ENCODE assay signal across 8 cellular contexts in the genomic region with DNA sequence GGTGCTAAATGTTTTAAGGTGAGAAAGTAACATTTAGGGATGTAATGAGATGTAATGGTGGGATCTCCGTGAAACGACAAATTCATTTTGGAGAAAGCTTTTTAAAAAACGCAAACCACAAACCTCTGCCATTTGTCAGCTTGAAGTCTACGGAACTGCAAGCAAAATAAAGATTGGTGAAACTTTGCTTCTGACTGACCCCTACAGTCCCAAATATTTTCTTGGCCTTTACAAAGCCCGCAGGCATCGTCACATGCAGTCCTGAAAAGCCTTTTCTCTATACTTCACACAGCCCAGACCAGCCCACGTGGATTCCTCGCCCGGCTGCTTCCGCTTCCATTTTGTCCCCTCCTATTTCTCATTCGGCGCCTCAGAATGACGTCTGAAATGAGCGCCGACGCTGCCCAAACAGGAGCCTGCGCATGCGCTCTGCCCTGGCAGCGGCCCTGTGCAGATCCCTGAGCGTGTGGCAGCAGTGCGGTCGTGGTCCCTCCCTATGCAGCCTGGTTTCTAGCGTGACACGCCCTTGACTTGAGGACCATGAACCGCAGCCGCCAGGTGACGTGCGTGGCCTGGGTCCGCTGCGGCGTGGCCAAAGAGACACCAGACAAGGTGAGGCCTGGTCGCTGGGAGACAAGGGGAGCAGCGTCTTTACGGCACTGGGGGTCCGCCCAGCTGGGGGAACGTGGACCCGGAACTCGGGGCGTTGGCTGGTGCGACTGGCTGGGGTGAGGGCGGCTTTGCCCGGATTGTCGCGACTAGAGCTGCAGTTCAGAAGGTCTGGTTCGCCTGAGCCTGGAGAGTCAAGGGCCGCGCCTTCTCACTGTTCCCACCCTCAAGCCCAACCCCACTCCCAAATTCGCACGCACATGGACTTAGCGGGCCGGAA. TPM values are rescaled to one million over a fixed set of nuclear protein-coding genes. Genes with fewer than 3 reads are reported as not detected.
DNase-seq lines count a peak whose midpoint lies in the region; ATAC-seq and TF ChIP-seq lines count a peak whose summit lies in the region.

A gene (plus strand): TSS at position 440 of the 889 bp plus-strand sequence. CDS start 101 bp downstream, at position 541.

- intact Hi-C loops in adrenal gland (cut with DNase I): no loop called here
- intact Hi-C loops in heart right ventricle (cut with DNase I): loop anchor here in 1 of 10 donors (10.0 kb wide), 1 partner anchor 69 kb away; no protein-coding TSS in a partner anchor
- intact Hi-C loops in posterior cingulate gyrus (cut with DNase I): loop anchor here (1.0 to 10.0 kb wide), 2 partner anchors 76 to 829 kb away; a partner anchor contains a TSS

- H3K9me3 ChIP-seq in adrenal gland (replicated peaks in 1 of 3) (no peaks in the 10 kb centered on the region), heart right ventricle (no peaks in the 10 kb centered on the region)

- TF ChIP-seq CTCF in GM13977 (IDR thresholded peaks at IDR 0.05; ENCODE audit: extremely low read depth, insufficient read depth, missing control alignments) (no peak), adrenal gland (IDR thresholded peaks at IDR 0.05) (no peak), heart right ventricle (IDR thresholded peaks at IDR 0.05) (no peak), type B pancreatic cell (conservative IDR thresholded peaks at IDR 0.05) (no peak)

- no peaks in the 10 kb centered on the region for H3K27me3 ChIP-seq in adrenal gland
- no peaks in the 10 kb centered on the region for H3K27me3 ChIP-seq in heart right ventricle

- H3K9me3 Mint-ChIP-seq in type B pancreatic cell: no peaks in the 10 kb centered on the region

- peak within 1 kb of the TSS; percentile 24 to 98 (median 74) for H3K4me3 ChIP-seq in adrenal gland
- peak within 1 kb of the TSS; percentile 78 to 100 (median 92) for H3K4me3 ChIP-seq in heart right ventricle

- WGBS in adrenal gland, 4 donors: 0 to 1% (median 0%) methylated on average over 17 to 51 of the region's 51 CpGs
- WGBS in heart right ventricle, 2 donors: 1% methylated on average over 51 of the region's 51 CpGs

- ATAC-seq in HG02870 (IDR thresholded peaks at IDR 0.05; ENCODE audit: unreplicated experiment) (peak; percentile 85), heart right ventricle (peak; percentile 96 to 98 (median 98))

- H3K27ac ChIP-seq in adrenal gland: peak within 1 kb of the TSS in 4 of 5 donors; percentile 46 to 79 (median 69)
- peak within 1 kb of the TSS in 9 of 10 donors; percentile 74 to 91 (median 86) for H3K27ac ChIP-seq in heart right ventricle

- in situ Hi-C loops in GM13977 (cut with MboI; ENCODE audit: low pct_unique_long_range_greater_than_20kb, low sequenced_read_pairs, unreplicated experiment): loop anchor here (10.0 kb wide), 1 partner anchor 199 kb away; no protein-coding TSS in a partner anchor

- DNase-seq in GM13977 (ENCODE audit: low spot score): peak; percentile 94
- DNase-seq in NCI-H146 treated with DMSO at 0.1 percent for 48 hours (lab: John Stamatoyannopoulos, UW; ENCODE audit: unreplicated experiment): peak; percentile 88
- DNase-seq in T-helper 1 cell: peak; percentile 88 to 96 (median 93)
- DNase-seq in adrenal gland: peak; percentile 93 to 98 (median 95)
- DNase-seq in heart right ventricle: peak; percentile 94 to 95
- peak; percentile 81 to 99 (median 91) for DNase-seq in posterior cingulate gyrus
- DNase-seq in type B pancreatic cell (ENCODE audit: extremely low spot score, unreplicated experiment): peak; percentile 96

- H3K4me1 ChIP-seq in adrenal gland (replicated peaks in 1 of 2) (peaks cover 10 to 21% of the 10 kb centered on the region in 2 donors), heart right ventricle (peaks cover 0 to 28% (median 23%) of the 10 kb centered on the region in 9 donors)

- peaks cover 2% of the 10 kb centered on the region for H3K27me3 Mint-ChIP-seq in type B pancreatic cell

- TF ChIP-seq POLR2A in adrenal gland (IDR thresholded peaks at IDR 0.05): peak; percentile 50 to 83

- peaks cover 16% of the 10 kb centered on the region for H3K4me1 Mint-ChIP-seq in type B pancreatic cell (ENCODE audit: unreplicated experiment)

- H3K4me3 Mint-ChIP-seq in type B pancreatic cell: peak within 1 kb of the TSS; percentile 89

- H3K36me3 ChIP-seq in adrenal gland (replicated peaks in 1 of 2) (peaks cover 0 to 25% of the 10 kb centered on the region in 2 donors), heart right ventricle (peaks cover 3 to 28% (median 23%) of the 10 kb centered on the region in 9 donors)

- peak within 1 kb of the TSS; percentile 96 for H3K27ac Mint-ChIP-seq in type B pancreatic cell

- peaks cover 17% of the 10 kb centered on the region for H3K36me3 Mint-ChIP-seq in type B pancreatic cell

RNA-seq across cellular contexts. Expression of the gene that starts here (rescaled TPM):
- total RNA-seq in adrenal gland (10 to 100 TPM; 21.3 to 87.6 (median 27.0) TPM), heart right ventricle (10 to 100 TPM; 11.1 to 16.0 (median 13.8) TPM), type B pancreatic cell (ENCODE audit: low replicate concordance) (33.5 and 33.6 TPM in 2 replicates)
- polyA plus RNA-seq in adrenal gland (10 to 100 TPM; 15.8 to 55.4 (median 17.3) TPM), heart right ventricle (10 to 100 TPM in 1 of 2 donors, 1 to 10 TPM in 1; 9.1 to 17.6 TPM)

Comparison
In these comparisons a context has a peak if more than half of its experiments do, and no peak if none do; other contexts are left out.
1. Peak in every context shown above with its lines: DNase-seq, ATAC-seq, H3K4me3 ChIP-seq and H3K27ac ChIP-seq.